2 cellular contexts compared by ENCODE assay signal in genomic region chr1:45608475-45609156, GRCh38.
TF ChIP-seq lines count a peak whose summit lies in the region.

No MANE protein-coding gene starts in this region.

TF ChIP-seq in GM23338, 12 proteins besides CTCF, POLR2A, EP300 and RAD21 (continued from another document):
- TF ChIP-seq REST (IDR thresholded peaks at IDR 0.05; ENCODE audit: unreplicated experiment): no peak
- no peak for TF ChIP-seq NANOG (IDR thresholded peaks at IDR 0.05; ENCODE audit: borderline replicate concordance)
- no peak for TF ChIP-seq ZNF462 (CRISPR knock-in tag; IDR thresholded peaks at IDR 0.05)
- TF ChIP-seq EZH2 (IDR thresholded peaks at IDR 0.05; ENCODE audit: low read depth, unreplicated experiment): no peak
- TF ChIP-seq JUNB (IDR thresholded peaks at IDR 0.05; ENCODE audit: unreplicated experiment): no peak
- no peak for TF ChIP-seq ZNF331 (CRISPR knock-in tag; IDR thresholded peaks at IDR 0.05; ENCODE audit: low read depth)
- no peak for TF ChIP-seq POLR2AphosphoS5 (IDR thresholded peaks at IDR 0.05; ENCODE audit: low read depth)
- no peak for TF ChIP-seq EZH2phosphoT487 (IDR thresholded peaks at IDR 0.05; ENCODE audit: unreplicated experiment)

TF ChIP-seq in WTC11, 78 proteins besides CTCF, POLR2A, EP300 and RAD21 (continued from another document):
- TF ChIP-seq AFF4 (CRISPR knock-in tag; IDR thresholded peaks at IDR 0.05; ENCODE audit: borderline replicate concordance) (no peak), ZNF416 (CRISPR knock-in tag; IDR thresholded peaks at IDR 0.05) (no peak), FOXJ3 (CRISPR knock-in tag; IDR thresholded peaks at IDR 0.05; ENCODE audit: borderline replicate concordance) (no peak), ZNF263 (CRISPR knock-in tag; IDR thresholded peaks at IDR 0.05; ENCODE audit: low read depth) (no peak), NR2C2 (CRISPR knock-in tag; IDR thresholded peaks at IDR 0.05) (no peak), HMGXB4 (CRISPR knock-in tag; IDR thresholded peaks at IDR 0.05) (no peak), ZNF512 (CRISPR knock-in tag; IDR thresholded peaks at IDR 0.05; ENCODE audit: borderline replicate concordance) (no peak), RORB (CRISPR knock-in tag; IDR thresholded peaks at IDR 0.05) (no peak)
